ENCODE assay signal across 20 cellular contexts in the genomic region with DNA sequence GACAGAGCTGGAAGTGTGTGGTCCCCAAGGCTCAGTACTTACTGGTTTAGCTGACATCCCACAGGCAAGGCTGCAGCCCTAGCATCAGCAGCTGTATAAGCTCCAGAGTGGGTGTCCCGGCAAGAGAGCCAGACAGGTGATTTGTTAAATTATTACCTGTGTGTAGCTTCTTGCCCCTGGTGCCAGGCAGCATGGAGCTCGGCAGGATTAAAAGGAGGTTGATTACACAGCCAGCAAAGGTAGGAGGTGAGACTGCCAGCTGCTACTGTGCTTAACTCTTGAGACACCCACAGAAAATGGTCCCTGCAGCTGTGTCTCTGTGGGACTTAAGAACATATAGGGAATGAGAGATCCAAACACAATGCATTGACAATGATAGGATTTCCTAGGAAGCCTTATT. TPM values are rescaled to one million over a fixed set of nuclear protein-coding genes. Genes with fewer than 3 reads are reported as not detected.
DNase-seq lines count a peak whose midpoint lies in the region; ATAC-seq and TF ChIP-seq lines count a peak whose summit lies in the region.
"Had no signal": no experiment of that assay in that cellular context is flagged by ENCODE, and none has a peak within 500 bp of the region (broad histone marks: within the 10 kb centered on the region; RNA-seq: fewer than 3 reads in every experiment).

No MANE protein-coding gene starts in this region.

- TF ChIP-seq POLR2A in suprapubic skin (IDR thresholded peaks at IDR 0.05) = no peak

- peaks cover 8% of the 10 kb centered on the region for H3K4me1 ChIP-seq in CD8-positive, alpha-beta T cell (ENCODE audit: insufficient read depth, low read length)
- peaks cover 52% of the 10 kb centered on the region for H3K4me1 ChIP-seq in suprapubic skin

- peak overlapping the region; percentile 40 for H3K27ac Mint-ChIP-seq in activated CD8-positive, alpha-beta T cell treated with anti-CD3 and anti-CD28 coated beads, Interleukin-2, amount 10 ng/mL, durations not matched to agents 7 days and 5 days
- no peak overlapping the region for H3K27ac Mint-ChIP-seq in activated CD8-positive, alpha-beta T cell treated with anti-CD3 and anti-CD28 coated beads for 36 hours
- H3K27ac Mint-ChIP-seq in chondrocyte (ENCODE audit: unreplicated experiment) = peak overlapping the region; percentile 18
- peak overlapping the region; percentile 34 to 52 for H3K27ac Mint-ChIP-seq in natural killer cell treated with Interleukin-12 subunit alpha and Interleukin-12 subunit beta and Interleukin-15 and Interleukin-18, amount 100 ng/mL, for 72 hours
- no peak overlapping the region for H3K27ac Mint-ChIP-seq in CD8-positive, alpha-beta T cell
- H3K27ac Mint-ChIP-seq in activated T-helper 1 cell treated with anti-CD3 and anti-CD28 coated beads, Interleukin-12 subunit alpha, Interleukin-12 subunit beta, Interleukin-2, Interleukin-4 antibody, amounts not matched to agents 30 ng/mL and 10 ng/mL and 1 ng/mL, durations not matched to agents 14 hours and 24 hours and 36 hours = no peak overlapping the region
- H3K27ac Mint-ChIP-seq: GM23338 had no signal

- no peak overlapping the region for H3K4me3 ChIP-seq in CD8-positive, alpha-beta T cell (ENCODE audit: low read depth, low read length)
- H3K4me3 ChIP-seq in suprapubic skin = no peak overlapping the region
- H3K4me3 ChIP-seq: BLaER1 treated with 17β-estradiol and CSF1 and Interleukin-3, amounts not matched to agents 10 nM and 100 nM; GM12878; GM23338 had no signal

- DNase-seq in activated CD8-positive, alpha-beta T cell treated with anti-CD3 and anti-CD28 coated beads, Interleukin-2, amount 10 ng/mL, durations not matched to agents 7 days and 5 days = no peak
- no peak for DNase-seq in activated CD8-positive, alpha-beta T cell treated with anti-CD3 and anti-CD28 coated beads for 36 hours
- DNase-seq in chondrocyte (ENCODE audit: low spot score) (no peak), suprapubic skin (ENCODE audit: low spot score in 2 of 2) (no peak)
- DNase-seq in natural killer cell treated with Interleukin-12 subunit alpha and Interleukin-12 subunit beta and Interleukin-15 and Interleukin-18, amount 100 ng/mL, for 72 hours (ENCODE audit: low spot score) = no peak
- DNase-seq in CD8-positive, alpha-beta T cell = no peak
- no peak for DNase-seq in activated T-helper 1 cell treated with anti-CD3 and anti-CD28 coated beads, Interleukin-12 subunit alpha, Interleukin-12 subunit beta, Interleukin-2, Interleukin-4 antibody, amounts not matched to agents 30 ng/mL and 10 ng/mL and 1 ng/mL, durations not matched to agents 14 hours and 24 hours and 36 hours (ENCODE audit: low spot score)
- DNase-seq: DND-41; NCI-H1048; NCI-H146; NCI-H2081 treated with DMSO at 0.1 percent for 48 hours; NCI-H345; NCI-H526; NK-92 treated with Interleukin-12 subunit alpha and Interleukin-12 subunit beta, amount 100 ng/mL, for 24 hours; RPMI8226; SIG-M5 had no signal

- no peak for TF ChIP-seq EP300 in suprapubic skin (IDR thresholded peaks at IDR 0.05)

- no peak for TF ChIP-seq CTCF in activated CD8-positive, alpha-beta T cell treated with anti-CD3 and anti-CD28 coated beads for 36 hours (IDR thresholded peaks at IDR 0.05)
- TF ChIP-seq CTCF in chondrocyte (IDR thresholded peaks at IDR 0.05) (no peak), suprapubic skin (IDR thresholded peaks at IDR 0.05) (no peak)
- no peak for TF ChIP-seq CTCF in CD8-positive, alpha-beta T cell (IDR thresholded peaks at IDR 0.05)

- no peaks in the 10 kb centered on the region for H3K36me3 ChIP-seq in CD8-positive, alpha-beta T cell (ENCODE audit: insufficient read depth, low read length)
- no peaks in the 10 kb centered on the region for H3K36me3 ChIP-seq in suprapubic skin

- H3K27ac ChIP-seq in CD8-positive, alpha-beta T cell (ENCODE audit: low read depth, low read length) = no peak overlapping the region
- no peak overlapping the region for H3K27ac ChIP-seq in suprapubic skin
- H3K27ac ChIP-seq: BLaER1 treated with 17β-estradiol and CSF1 and Interleukin-3, amounts not matched to agents 10 nM and 100 nM had no signal

- peaks cover 2% of the 10 kb centered on the region for H3K36me3 Mint-ChIP-seq in activated CD8-positive, alpha-beta T cell treated with anti-CD3 and anti-CD28 coated beads, Interleukin-2, amount 10 ng/mL, durations not matched to agents 7 days and 5 days (ENCODE audit: low read depth)
- H3K36me3 Mint-ChIP-seq in activated CD8-positive, alpha-beta T cell treated with anti-CD3 and anti-CD28 coated beads for 36 hours (ENCODE audit: low read depth) = peaks cover 4% of the 10 kb centered on the region
- H3K36me3 Mint-ChIP-seq in chondrocyte (ENCODE audit: low read depth) = no peaks in the 10 kb centered on the region
- no peaks in the 10 kb centered on the region for H3K36me3 Mint-ChIP-seq in natural killer cell treated with Interleukin-12 subunit alpha and Interleukin-12 subunit beta and Interleukin-15 and Interleukin-18, amount 100 ng/mL, for 72 hours
- peaks cover 6% of the 10 kb centered on the region for H3K36me3 Mint-ChIP-seq in CD8-positive, alpha-beta T cell
- peaks cover 6% of the 10 kb centered on the region for H3K36me3 Mint-ChIP-seq in activated T-helper 1 cell treated with anti-CD3 and anti-CD28 coated beads, Interleukin-12 subunit alpha, Interleukin-12 subunit beta, Interleukin-2, Interleukin-4 antibody, amounts not matched to agents 30 ng/mL and 10 ng/mL and 1 ng/mL, durations not matched to agents 14 hours and 24 hours and 36 hours (ENCODE audit: low read depth)

- POLR2A ChIA-PET in activated CD8-positive, alpha-beta T cell treated with anti-CD3 and anti-CD28 coated beads, Interleukin-2, amount 10 ng/mL, durations not matched to agents 7 days and 5 days (lab: Charles Lee) = interaction anchor here (0.7 to 1.5 kb wide), 3 partner anchors 23 to 49 kb away, joined by 3 to 4 read pairs (median 3); no protein-coding TSS in a partner anchor
- POLR2A ChIA-PET in activated CD8-positive, alpha-beta T cell treated with anti-CD3 and anti-CD28 coated beads for 36 hours (lab: Charles Lee) = interaction anchor here (1.2 kb wide), 1 partner anchor 55 kb away, joined by 4 read pairs; a partner anchor contains a TSS
- POLR2A ChIA-PET in CD8-positive, alpha-beta T cell (lab: Charles Lee) = interaction anchor here (0.8 to 2.0 kb wide), 4 partner anchors 23 to 54 kb away, joined by 3 to 8 read pairs (median 3); a partner anchor contains a TSS

- H3K27me3 ChIP-seq in CD8-positive, alpha-beta T cell (ENCODE audit: insufficient read depth, low read length) = no peaks in the 10 kb centered on the region
- no peaks in the 10 kb centered on the region for H3K27me3 ChIP-seq in suprapubic skin
- H3K27me3 ChIP-seq: BLaER1 treated with 17β-estradiol and CSF1 and Interleukin-3, amounts not matched to agents 10 nM and 100 nM had no signal

- peaks cover 62% of the 10 kb centered on the region for H3K4me1 Mint-ChIP-seq in activated CD8-positive, alpha-beta T cell treated with anti-CD3 and anti-CD28 coated beads, Interleukin-2, amount 10 ng/mL, durations not matched to agents 7 days and 5 days (ENCODE audit: low read depth)
- H3K4me1 Mint-ChIP-seq in activated CD8-positive, alpha-beta T cell treated with anti-CD3 and anti-CD28 coated beads for 36 hours (ENCODE audit: low read depth) = peaks cover 92% of the 10 kb centered on the region
- peaks cover 76% of the 10 kb centered on the region for H3K4me1 Mint-ChIP-seq in chondrocyte (ENCODE audit: low read depth)
- H3K4me1 Mint-ChIP-seq in natural killer cell treated with Interleukin-12 subunit alpha and Interleukin-12 subunit beta and Interleukin-15 and Interleukin-18, amount 100 ng/mL, for 72 hours (ENCODE audit: low read depth in 2 of 2) = peaks cover 79 to 97% of the 10 kb centered on the region in 2 donors
- peaks cover 76% of the 10 kb centered on the region for H3K4me1 Mint-ChIP-seq in CD8-positive, alpha-beta T cell (ENCODE audit: low read depth)
- H3K4me1 Mint-ChIP-seq in activated T-helper 1 cell treated with anti-CD3 and anti-CD28 coated beads, Interleukin-12 subunit alpha, Interleukin-12 subunit beta, Interleukin-2, Interleukin-4 antibody, amounts not matched to agents 30 ng/mL and 10 ng/mL and 1 ng/mL, durations not matched to agents 14 hours and 24 hours and 36 hours (ENCODE audit: low read depth) = peaks cover 88% of the 10 kb centered on the region

- no peaks in the 10 kb centered on the region for H3K9me3 Mint-ChIP-seq in activated CD8-positive, alpha-beta T cell treated with anti-CD3 and anti-CD28 coated beads, Interleukin-2, amount 10 ng/mL, durations not matched to agents 7 days and 5 days (ENCODE audit: insufficient read depth)
- H3K9me3 Mint-ChIP-seq in activated CD8-positive, alpha-beta T cell treated with anti-CD3 and anti-CD28 coated beads for 36 hours = peaks cover 1% of the 10 kb centered on the region
- no peaks in the 10 kb centered on the region for H3K9me3 Mint-ChIP-seq in chondrocyte (ENCODE audit: low read depth)
- no peaks in the 10 kb centered on the region for H3K9me3 Mint-ChIP-seq in natural killer cell treated with Interleukin-12 subunit alpha and Interleukin-12 subunit beta and Interleukin-15 and Interleukin-18, amount 100 ng/mL, for 72 hours
- H3K9me3 Mint-ChIP-seq in CD8-positive, alpha-beta T cell = no peaks in the 10 kb centered on the region
- no peaks in the 10 kb centered on the region for H3K9me3 Mint-ChIP-seq in activated T-helper 1 cell treated with anti-CD3 and anti-CD28 coated beads, Interleukin-12 subunit alpha, Interleukin-12 subunit beta, Interleukin-2, Interleukin-4 antibody, amounts not matched to agents 30 ng/mL and 10 ng/mL and 1 ng/mL, durations not matched to agents 14 hours and 24 hours and 36 hours
- H3K9me3 Mint-ChIP-seq: GM23338 had no signal

- no peak for ATAC-seq in activated CD8-positive, alpha-beta T cell treated with anti-CD3 and anti-CD28 coated beads, Interleukin-2, amount 10 ng/mL, durations not matched to agents 7 days and 5 days
- ATAC-seq in activated CD8-positive, alpha-beta T cell treated with anti-CD3 and anti-CD28 coated beads for 36 hours = no peak
- ATAC-seq in natural killer cell treated with Interleukin-12 subunit alpha and Interleukin-12 subunit beta and Interleukin-15 and Interleukin-18, amount 100 ng/mL, for 72 hours = no peak
- ATAC-seq in HG02970 (IDR thresholded peaks at IDR 0.05; ENCODE audit: low FRiP score, unreplicated experiment) = no peak
- ATAC-seq in CD8-positive, alpha-beta T cell = no peak
- ATAC-seq: GM12878 had no signal

- H3K4me3 Mint-ChIP-seq in activated CD8-positive, alpha-beta T cell treated with anti-CD3 and anti-CD28 coated beads, Interleukin-2, amount 10 ng/mL, durations not matched to agents 7 days and 5 days = no peak overlapping the region
- H3K4me3 Mint-ChIP-seq in activated CD8-positive, alpha-beta T cell treated with anti-CD3 and anti-CD28 coated beads for 36 hours = no peak overlapping the region
- no peak overlapping the region for H3K4me3 Mint-ChIP-seq in chondrocyte (ENCODE audit: unreplicated experiment)
- peak overlapping the region; percentile 55 for H3K4me3 Mint-ChIP-seq in natural killer cell treated with Interleukin-12 subunit alpha and Interleukin-12 subunit beta and Interleukin-15 and Interleukin-18, amount 100 ng/mL, for 72 hours
- no peak overlapping the region for H3K4me3 Mint-ChIP-seq in CD8-positive, alpha-beta T cell
- no peak overlapping the region for H3K4me3 Mint-ChIP-seq in activated T-helper 1 cell treated with anti-CD3 and anti-CD28 coated beads, Interleukin-12 subunit alpha, Interleukin-12 subunit beta, Interleukin-2, Interleukin-4 antibody, amounts not matched to agents 30 ng/mL and 10 ng/mL and 1 ng/mL, durations not matched to agents 14 hours and 24 hours and 36 hours
- H3K4me3 Mint-ChIP-seq: GM23338 had no signal

- CTCF ChIA-PET in activated CD8-positive, alpha-beta T cell treated with anti-CD3 and anti-CD28 coated beads, Interleukin-2, amount 10 ng/mL, durations not matched to agents 7 days and 5 days (lab: Charles Lee) = interaction anchor here (1.0 to 1.5 kb wide), 6 partner anchors 9 to 111 kb away, joined by 3 to 5 read pairs (median 4); a partner anchor contains a TSS
- CTCF ChIA-PET in activated CD8-positive, alpha-beta T cell treated with anti-CD3 and anti-CD28 coated beads for 36 hours (lab: Charles Lee) = interaction anchor here (0.8 to 6.2 kb wide), 8 partner anchors 38 to 111 kb away, joined by 3 to 31 read pairs (median 6); a partner anchor contains a TSS
- CTCF ChIA-PET in CD8-positive, alpha-beta T cell (lab: Charles Lee) = no interaction called here

- intact Hi-C loops in activated CD8-positive, alpha-beta T cell treated with anti-CD3 and anti-CD28 coated beads for 36 hours (cut with micrococcal nuclease) = loop anchor here (5.0 kb wide), 2 partner anchors 38 to 52 kb away; a partner anchor contains a TSS
- intact Hi-C loops in CD8-positive, alpha-beta T cell (cut with DNase I, micrococcal nuclease) = no loop called here
- intact Hi-C loops in activated T-helper 1 cell treated with anti-CD3 and anti-CD28 coated beads, Interleukin-12 subunit alpha, Interleukin-12 subunit beta, Interleukin-2, Interleukin-4 antibody, amounts not matched to agents 30 ng/mL and 10 ng/mL and 1 ng/mL, durations not matched to agents 14 hours and 24 hours and 36 hours (cut with micrococcal nuclease) = loop anchor here (5.0 to 10.0 kb wide), 6 partner anchors 183 to 1368 kb away; no protein-coding TSS in a partner anchor

- no peaks in the 10 kb centered on the region for H3K9me3 ChIP-seq in CD8-positive, alpha-beta T cell (ENCODE audit: low read length)
- no peaks in the 10 kb centered on the region for H3K9me3 ChIP-seq in suprapubic skin

- no peaks in the 10 kb centered on the region for H3K27me3 Mint-ChIP-seq in activated CD8-positive, alpha-beta T cell treated with anti-CD3 and anti-CD28 coated beads, Interleukin-2, amount 10 ng/mL, durations not matched to agents 7 days and 5 days (ENCODE audit: low read depth)
- no peaks in the 10 kb centered on the region for H3K27me3 Mint-ChIP-seq in activated CD8-positive, alpha-beta T cell treated with anti-CD3 and anti-CD28 coated beads for 36 hours
- H3K27me3 Mint-ChIP-seq in chondrocyte (ENCODE audit: low read depth) = no peaks in the 10 kb centered on the region
- no peaks in the 10 kb centered on the region for H3K27me3 Mint-ChIP-seq in natural killer cell treated with Interleukin-12 subunit alpha and Interleukin-12 subunit beta and Interleukin-15 and Interleukin-18, amount 100 ng/mL, for 72 hours
- H3K27me3 Mint-ChIP-seq in CD8-positive, alpha-beta T cell (ENCODE audit: low read depth) = no peaks in the 10 kb centered on the region
- no peaks in the 10 kb centered on the region for H3K27me3 Mint-ChIP-seq in activated T-helper 1 cell treated with anti-CD3 and anti-CD28 coated beads, Interleukin-12 subunit alpha, Interleukin-12 subunit beta, Interleukin-2, Interleukin-4 antibody, amounts not matched to agents 30 ng/mL and 10 ng/mL and 1 ng/mL, durations not matched to agents 14 hours and 24 hours and 36 hours (ENCODE audit: insufficient read depth)

- 62% methylated on average over 2 of the region's 2 CpGs for WGBS in suprapubic skin

RNA-seq across cellular contexts. Expression of a gene that starts 54.2 kb away (rescaled TPM):
- 10 to 100 TPM; 25.4 to 30.3 TPM for total RNA-seq in activated CD8-positive, alpha-beta T cell treated with anti-CD3 and anti-CD28 coated beads, Interleukin-2, amount 10 ng/mL, durations not matched to agents 7 days and 5 days
- total RNA-seq in activated CD8-positive, alpha-beta T cell treated with anti-CD3 and anti-CD28 coated beads for 36 hours = 10 to 100 TPM; 12.7 to 18.0 TPM
- total RNA-seq in chondrocyte (6.0 to 16.7 TPM (median 16.4 TPM) in 3 replicates), suprapubic skin (10 to 100 TPM; 11.1 to 36.1 (median 21.8) TPM)
- 100 to 1,000 TPM; 109 to 110 TPM for total RNA-seq in natural killer cell treated with Interleukin-12 subunit alpha and Interleukin-12 subunit beta and Interleukin-15 and Interleukin-18, amount 100 ng/mL, for 72 hours
- 10 to 100 TPM; 46.0 to 46.6 TPM for total RNA-seq in CD8-positive, alpha-beta T cell
- total RNA-seq in activated T-helper 1 cell treated with anti-CD3 and anti-CD28 coated beads, Interleukin-12 subunit alpha, Interleukin-12 subunit beta, Interleukin-2, Interleukin-4 antibody, amounts not matched to agents 30 ng/mL and 10 ng/mL and 1 ng/mL, durations not matched to agents 14 hours and 24 hours and 36 hours = 20.0 and 21.2 TPM in 2 replicates

Comparison
In these comparisons a context has a peak if more than half of its experiments do, and no peak if none do; other contexts are left out.
1. H3K27ac Mint-ChIP-seq: peak in activated CD8-positive, alpha-beta T cell treated with anti-CD3 and anti-CD28 coated beads, Interleukin-2, amount 10 ng/mL, durations not matched to agents 7 days and 5 days (single experiment), chondrocyte (single experiment) and natural killer cell treated with Interleukin-12 subunit alpha and Interleukin-12 subunit beta and Interleukin-15 and Interleukin-18, amount 100 ng/mL, for 72 hours (2 of 2); none in activated CD8-positive, alpha-beta T cell treated with anti-CD3 and anti-CD28 coated beads for 36 hours (single experiment), CD8-positive, alpha-beta T cell (single experiment) and activated T-helper 1 cell treated with anti-CD3 and anti-CD28 coated beads, Interleukin-12 subunit alpha, Interleukin-12 subunit beta, Interleukin-2, Interleukin-4 antibody, amounts not matched to agents 30 ng/mL and 10 ng/mL and 1 ng/mL, durations not matched to agents 14 hours and 24 hours and 36 hours (single experiment).
2. intact Hi-C loops: an anchor here in activated CD8-positive, alpha-beta T cell treated with anti-CD3 and anti-CD28 coated beads for 36 hours (5.0 kb wide) and activated T-helper 1 cell treated with anti-CD3 and anti-CD28 coated beads, Interleukin-12 subunit alpha, Interleukin-12 subunit beta, Interleukin-2, Interleukin-4 antibody, amounts not matched to agents 30 ng/mL and 10 ng/mL and 1 ng/mL, durations not matched to agents 14 hours and 24 hours and 36 hours (5.0 to 10.0 kb wide); none called in CD8-positive, alpha-beta T cell.